6 cellular contexts compared by ENCODE assay signal in the genomic region with DNA sequence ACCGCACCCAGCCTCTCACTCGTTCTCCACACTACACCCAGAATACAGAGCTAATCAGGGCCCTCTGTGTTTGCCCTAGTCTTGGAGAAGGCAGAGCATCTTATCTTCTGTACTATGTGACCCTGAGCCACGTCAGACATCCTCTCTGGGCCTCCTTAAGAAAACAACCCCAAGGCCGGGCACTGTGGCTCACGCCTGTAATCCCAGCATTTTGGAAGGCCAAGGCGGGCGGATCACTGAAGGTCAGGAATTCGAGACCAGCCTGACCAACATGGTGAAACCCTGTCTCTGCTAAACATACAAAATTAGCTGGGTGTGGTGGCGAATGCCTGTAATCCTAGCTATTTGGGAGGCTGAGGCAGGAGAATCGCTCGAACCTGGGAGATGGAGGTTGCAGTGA. TPM values are rescaled to one million over a fixed set of nuclear protein-coding genes. Genes with fewer than 3 reads are reported as not detected.
"Had no signal": no experiment of that assay in that cellular context is flagged by ENCODE, and none has a peak within 500 bp of the region (broad histone marks: within the 10 kb centered on the region; RNA-seq: fewer than 3 reads in every experiment).

No MANE protein-coding gene starts in this region.

RNA-seq across cellular contexts. Expression of a gene that starts 4.9 kb away (rescaled TPM):
- total RNA-seq: M059J, PC-3, Right ventricle myocardium superior, RPMI7951, SJSA1 had no signal
- polyA plus RNA-seq: SK-N-SH had no signal

RNA-seq across cellular contexts. Expression of a gene that starts 5.6 kb away (rescaled TPM):
- total RNA-seq: M059J, RPMI7951, SJSA1 had no signal
- polyA plus RNA-seq: SK-N-SH had no signal

RNA-seq across cellular contexts. Expression of a gene that starts 59.7 kb away (rescaled TPM):
- total RNA-seq: PC-3, RPMI7951, SJSA1 had no signal
